7 cellular contexts compared by ENCODE assay signal in the genomic region with DNA sequence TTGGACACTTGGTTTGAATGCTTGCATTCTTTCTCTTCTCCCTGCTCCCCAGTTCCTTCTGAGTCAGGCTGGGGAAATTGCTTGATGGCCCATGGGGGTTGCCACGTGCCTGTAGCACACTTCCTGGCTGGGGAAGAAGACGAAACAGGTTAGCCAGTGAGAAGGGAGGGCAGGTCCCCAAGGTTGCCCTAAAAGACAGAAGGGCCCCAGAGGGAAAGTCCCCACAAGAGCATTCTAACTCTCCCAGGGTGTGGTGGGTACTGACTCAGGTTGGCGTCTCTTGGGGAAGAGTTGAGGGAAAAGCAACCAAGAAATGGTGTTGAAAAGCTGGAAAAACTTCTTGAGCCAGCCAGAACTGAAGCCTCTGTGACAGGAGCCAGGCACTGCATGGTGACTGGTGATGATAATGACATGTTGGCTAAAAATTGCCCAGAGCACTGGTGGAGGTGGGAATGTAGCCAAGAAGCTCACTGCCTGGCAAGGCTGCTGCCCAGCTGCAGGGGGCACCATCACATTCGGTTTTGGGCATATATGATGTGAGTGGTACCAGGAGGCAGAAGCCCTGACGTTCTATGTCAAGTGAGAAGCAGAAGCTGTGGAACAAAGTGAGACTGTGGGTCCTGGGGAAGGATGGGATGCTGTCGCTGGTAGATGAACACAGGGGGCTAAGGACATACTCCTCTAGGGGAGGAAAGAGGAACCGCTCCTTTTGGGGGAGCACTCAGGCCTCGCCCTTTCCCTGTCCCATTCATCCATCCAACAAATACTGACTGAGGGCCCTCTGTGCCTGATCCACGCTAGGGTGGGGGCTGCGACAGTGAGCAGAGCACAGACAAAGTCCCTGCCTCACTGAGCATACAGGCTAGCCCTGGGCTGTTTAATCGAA.
A peak's percentile ranks its signal among the peaks of the same experiment; 100 is the strongest.
DNase-seq lines count a peak whose midpoint lies in the region; ATAC-seq, FAIRE-seq and TF ChIP-seq lines count a peak whose summit lies in the region.

No MANE protein-coding gene starts in this region.

- POLR2A ChIA-PET in HEK293T (lab: Yijun Ruan, JAX), result interaction anchor here (5.3 kb wide), 1 partner anchor 8 kb away, joined by 39 read pairs; a partner anchor contains a TSS

- H3K9me2 ChIP-seq in SU-DHL-6 (replicated peaks; ENCODE audit: insufficient read depth, low read length), result no peaks in the 10 kb centered on the region

- no peak overlapping the region for H3K27ac ChIP-seq in SU-DHL-6 (ENCODE audit: low read depth, low read length)

- no peaks in the 10 kb centered on the region for H3K36me3 ChIP-seq in SU-DHL-6 (ENCODE audit: low read length)

- no peak overlapping the region for H2AFZ ChIP-seq in SU-DHL-6 (ENCODE audit: low read depth, low read length, severe bottlenecking)

- no peaks in the 10 kb centered on the region for H3K27me3 ChIP-seq in SU-DHL-6 (ENCODE audit: low read length)

- H3F3A ChIP-seq in SU-DHL-6 (ENCODE audit: insufficient read depth), result no peaks in the 10 kb centered on the region

- H4K20me1 ChIP-seq in SU-DHL-6 (ENCODE audit: low read depth, low read length), result no peaks in the 10 kb centered on the region

- CTCF ChIA-PET in HEK293T (lab: Yijun Ruan, JAX), result interaction anchor here (1.1 kb wide), 1 partner anchor 52 kb away, joined by 3 read pairs; no protein-coding TSS in a partner anchor

- ATAC-seq in HG02798 (IDR thresholded peaks at IDR 0.05; ENCODE audit: poor library complexity, unreplicated experiment), result peak; percentile 70
- no peak for ATAC-seq in HG02973 (IDR thresholded peaks at IDR 0.05; ENCODE audit: unreplicated experiment)

- no peaks in the 10 kb centered on the region for H3K9me3 ChIP-seq in SU-DHL-6 (ENCODE audit: insufficient read depth, low read length)

- H3K4me3 ChIP-seq in SU-DHL-6 (ENCODE audit: insufficient read depth, low read length, poor library complexity, severe bottlenecking) (no peak overlapping the region), choroid plexus epithelial cell (ENCODE audit: low read depth, low read length) (no peak overlapping the region)

- H3K9ac ChIP-seq in SU-DHL-6 (ENCODE audit: low read length), result no peak overlapping the region

- H3K79me2 ChIP-seq in SU-DHL-6 (ENCODE audit: insufficient read depth, low read length), result no peaks in the 10 kb centered on the region

- no peak for DNase-seq in GM18507 (ENCODE audit: extremely low spot score, insufficient read length, low read depth)
- DNase-seq in choroid plexus epithelial cell (ENCODE audit: low read depth), result no peak
- peak; percentile 62 for DNase-seq in putamen (ENCODE audit: low spot score)
- DNase-seq in HEK293T (ENCODE audit: extremely low spot score), result no peak

- no peak overlapping the region for H3K4me2 ChIP-seq in SU-DHL-6 (ENCODE audit: low read depth, low read length, poor library complexity, severe bottlenecking)

- TF ChIP-seq CTCF in SU-DHL-6 (IDR thresholded peaks at IDR 0.05; ENCODE audit: insufficient read depth, low read length, poor library complexity, severe bottlenecking) (peak; percentile 37), choroid plexus epithelial cell (conservative IDR thresholded peaks at IDR 0.05; ENCODE audit: low read depth, low read length) (peak; percentile 3)

- peak; percentile 82 for FAIRE-seq in GM18507 (lab: Jason Lieb, UNC)

TF ChIP-seq in HEK293T, 16 proteins besides CTCF, POLR2A, EP300 and RAD21:
- TF ChIP-seq HDGF (IDR thresholded peaks at IDR 0.05; ENCODE audit: borderline replicate concordance), result no peak
- TF ChIP-seq SUZ12 (IDR thresholded peaks at IDR 0.05), result no peak
- no peak for TF ChIP-seq ARNT (IDR thresholded peaks at IDR 0.05)
- no peak for TF ChIP-seq ZNF384 (IDR thresholded peaks at IDR 0.05)
- TF ChIP-seq, protein P1, sequence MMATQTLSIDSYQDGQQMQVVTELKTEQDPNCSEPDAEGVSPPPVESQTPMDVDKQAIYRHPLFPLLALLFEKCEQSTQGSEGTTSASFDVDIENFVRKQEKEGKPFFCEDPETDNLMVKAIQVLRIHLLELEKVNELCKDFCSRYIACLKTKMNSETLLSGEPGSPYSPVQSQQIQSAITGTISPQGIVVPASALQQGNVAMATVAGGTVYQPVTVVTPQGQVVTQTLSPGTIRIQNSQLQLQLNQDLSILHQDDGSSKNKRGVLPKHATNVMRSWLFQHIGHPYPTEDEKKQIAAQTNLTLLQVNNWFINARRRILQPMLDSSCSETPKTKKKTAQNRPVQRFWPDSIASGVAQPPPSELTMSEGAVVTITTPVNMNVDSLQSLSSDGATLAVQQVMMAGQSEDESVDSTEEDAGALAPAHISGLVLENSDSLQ (IDR thresholded peaks at IDR 0.05), result no peak
- no peak for TF ChIP-seq NFRKB (IDR thresholded peaks at IDR 0.05)
- TF ChIP-seq ELF4 (IDR thresholded peaks at IDR 0.05), result no peak
- no peak for TF ChIP-seq LEF1 (IDR thresholded peaks at IDR 0.05; ENCODE audit: borderline replicate concordance)
- TF ChIP-seq FOXM1 (IDR thresholded peaks at IDR 0.05; ENCODE audit: borderline replicate concordance), result no peak
- no peak for TF ChIP-seq FOXA1 (IDR thresholded peaks at IDR 0.05)
- no peak for TF ChIP-seq TARDBP (IDR thresholded peaks at IDR 0.05)
- no peak for TF ChIP-seq FOXK2 (IDR thresholded peaks at IDR 0.05)
- TF ChIP-seq SP1 (IDR thresholded peaks at IDR 0.05), result no peak
- TF ChIP-seq BHLHE40 (IDR thresholded peaks at IDR 0.05; ENCODE audit: borderline replicate concordance), result no peak
